Comparison of ENCODE assay signal across 10 cellular contexts in the genomic region with DNA sequence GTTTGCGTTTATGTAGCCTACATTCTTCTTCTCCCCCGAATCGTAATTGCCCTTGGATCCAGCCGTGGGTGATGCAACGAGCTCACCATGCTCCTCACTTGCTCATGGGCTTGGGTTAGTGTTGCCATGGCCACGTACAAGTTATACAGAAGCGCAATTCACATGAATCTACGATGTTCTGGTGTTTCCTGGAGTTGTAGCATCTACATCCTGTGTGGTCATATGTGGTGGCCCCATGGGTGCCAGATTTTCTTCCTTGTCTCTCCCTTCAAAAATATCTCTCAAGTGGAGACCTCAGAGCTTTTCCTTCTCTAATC.
DNase-seq lines count a peak whose midpoint lies in the region; ATAC-seq and TF ChIP-seq lines count a peak whose summit lies in the region.
"Had no signal": no experiment of that assay in that cellular context is flagged by ENCODE, and none has a peak within 500 bp of the region (broad histone marks: within the 10 kb centered on the region; RNA-seq: fewer than 3 reads in every experiment).

No MANE protein-coding gene starts in this region.

- peak overlapping the region; percentile 72 for H3K4me2 ChIP-seq in mammary epithelial cell (ENCODE audit: insufficient read depth, low read depth, low read length)

- in situ Hi-C loops in mammary epithelial cell (cut with MboI; ENCODE audit: low sequenced_read_pairs in 2 of 2): loop anchor here in 1 of 2 donors (25.0 kb wide), 1 partner anchor 100 kb away; no protein-coding TSS in a partner anchor

- ATAC-seq in activated CD8-positive, alpha-beta memory T cell treated with anti-CD3 and anti-CD28 coated beads, Interleukin-2, amount 10 ng/mL, durations not matched to agents 7 days and 5 days: peak; percentile 97

- H3K9me3 ChIP-seq in mammary epithelial cell (replicated peaks; ENCODE audit: insufficient read depth, low read length): no peaks in the 10 kb centered on the region

- H3K4me1 Mint-ChIP-seq in activated CD8-positive, alpha-beta memory T cell treated with anti-CD3 and anti-CD28 coated beads, Interleukin-2, amount 10 ng/mL, durations not matched to agents 7 days and 5 days: peaks cover 25% of the 10 kb centered on the region

- peak; percentile 83 for DNase-seq in activated CD8-positive, alpha-beta memory T cell treated with anti-CD3 and anti-CD28 coated beads, Interleukin-2, amount 10 ng/mL, durations not matched to agents 7 days and 5 days
- no peak for DNase-seq in activated CD8-positive, alpha-beta memory T cell treated with anti-CD3 and anti-CD28 coated beads, Interleukin-2, amount 50 U/mL, for 4 hours
- DNase-seq in MV-4-11 (lab: John Stamatoyannopoulos, UW) (peak; percentile 50), mammary epithelial cell (no peak), NCI-H1092 treated with DMSO at 0.1 percent for 48 hours (lab: John Stamatoyannopoulos, UW) (no peak), cortex of kidney (lab: John Stamatoyannopoulos, UW) (no peak)
- DNase-seq in stimulated activated CD8-positive, alpha-beta memory T cell treated with anti-CD3 and anti-CD28 coated beads, Interleukin-7, amount 100 ng/mL, for 48 hours (ENCODE audit: extremely low read depth in 1 of 2, low read depth in 1 of 2): peak; percentile 6 to 20
- no peak for DNase-seq in NK-92 treated with Interleukin-12 subunit alpha and Interleukin-12 subunit beta, amount 100 ng/mL, for 24 hours (lab: John Stamatoyannopoulos, UW)
- DNase-seq: foreskin keratinocyte, T-helper 9 cell had no signal

- no TSS peak for BruUV-seq in mammary epithelial cell (replicated peaks; lab: Mats Ljungman, UMichigan)

- 84% methylated on average over 8 of the region's 8 CpGs for WGBS in mammary epithelial cell (ENCODE audit: low coverage, missing lambda C conversion rate)

- intact Hi-C loops in mammary epithelial cell (cut with micrococcal nuclease): loop anchor here (2.0 kb wide), 2 partner anchors 16 to 114 kb away; no protein-coding TSS in a partner anchor

- no peaks in the 10 kb centered on the region for H3K27me3 ChIP-seq in mammary epithelial cell (ENCODE audit: insufficient read depth, low read length)
- H3K27me3 ChIP-seq: foreskin keratinocyte had no signal

- TF ChIP-seq CTCF in mammary epithelial cell (conservative IDR thresholded peaks at IDR 0.05 in 1 of 2, IDR thresholded peaks at IDR 0.05 in 1 of 2; ENCODE audit: extremely low read depth in 1 of 2, insufficient read depth in 1 of 2, low read depth in 1 of 2, low read length in 2 of 2): no peak

- H3K27me3 Mint-ChIP-seq in activated CD8-positive, alpha-beta memory T cell treated with anti-CD3 and anti-CD28 coated beads, Interleukin-2, amount 10 ng/mL, durations not matched to agents 7 days and 5 days: no peaks in the 10 kb centered on the region

- no peak overlapping the region for H3K4me3 ChIP-seq in mammary epithelial cell (replicated peaks in 1 of 3; ENCODE audit: insufficient read depth in 1 of 3, low read depth in 2 of 3, low read length in 3 of 3)

- no peak overlapping the region for H3K4me3 Mint-ChIP-seq in activated CD8-positive, alpha-beta memory T cell treated with anti-CD3 and anti-CD28 coated beads, Interleukin-2, amount 10 ng/mL, durations not matched to agents 7 days and 5 days

- dilution Hi-C loops in mammary epithelial cell (cut with HindIII; ENCODE audit: low sequenced_read_pairs): loop anchor here (5.0 kb wide), 1 partner anchor 75 kb away; no protein-coding TSS in a partner anchor

- H3K9me3 Mint-ChIP-seq in activated CD8-positive, alpha-beta memory T cell treated with anti-CD3 and anti-CD28 coated beads, Interleukin-2, amount 10 ng/mL, durations not matched to agents 7 days and 5 days (ENCODE audit: low read depth): peaks cover 2% of the 10 kb centered on the region

- CTCF ChIA-PET in activated CD8-positive, alpha-beta memory T cell treated with anti-CD3 and anti-CD28 coated beads, Interleukin-2, amount 10 ng/mL, durations not matched to agents 7 days and 5 days (lab: Charles Lee): no interaction called here
- CTCF ChIA-PET in mammary epithelial cell (lab: Charles Lee; ENCODE audit: low non-redundant PET): no interaction called here

- H3K27ac Mint-ChIP-seq in activated CD8-positive, alpha-beta memory T cell treated with anti-CD3 and anti-CD28 coated beads, Interleukin-2, amount 10 ng/mL, durations not matched to agents 7 days and 5 days: peak overlapping the region; percentile 69

- peaks cover 19% of the 10 kb centered on the region for H3K36me3 Mint-ChIP-seq in activated CD8-positive, alpha-beta memory T cell treated with anti-CD3 and anti-CD28 coated beads, Interleukin-2, amount 10 ng/mL, durations not matched to agents 7 days and 5 days

- peaks cover 37% of the 10 kb centered on the region for H3K4me1 ChIP-seq in mammary epithelial cell (ENCODE audit: insufficient read depth, low read length)

- no peaks in the 10 kb centered on the region for H3K79me2 ChIP-seq in mammary epithelial cell (ENCODE audit: insufficient read depth, low read length)

- no peak overlapping the region for H2AFZ ChIP-seq in mammary epithelial cell (ENCODE audit: low read depth, low read length)

- H4K20me1 ChIP-seq in mammary epithelial cell (ENCODE audit: insufficient read depth, low read length): no peaks in the 10 kb centered on the region

- H3K27ac ChIP-seq in mammary epithelial cell (ENCODE audit: insufficient read depth, low read depth, low read length): no peak overlapping the region
- H3K27ac ChIP-seq: foreskin keratinocyte had no signal

- peaks cover 3% of the 10 kb centered on the region for H3K36me3 ChIP-seq in mammary epithelial cell (ENCODE audit: insufficient read depth, low read length)

- H3K9ac ChIP-seq in mammary epithelial cell (ENCODE audit: insufficient read depth, low read length): no peak overlapping the region

Comparison
In these comparisons a context has a peak if more than half of its experiments do, and no peak if none do; other contexts are left out.
1. DNase-seq: peak in activated CD8-positive, alpha-beta memory T cell treated with anti-CD3 and anti-CD28 coated beads, Interleukin-2, amount 10 ng/mL, durations not matched to agents 7 days and 5 days (single experiment), MV-4-11 (single experiment) and stimulated activated CD8-positive, alpha-beta memory T cell treated with anti-CD3 and anti-CD28 coated beads, Interleukin-7, amount 100 ng/mL, for 48 hours (2 of 2); none in activated CD8-positive, alpha-beta memory T cell treated with anti-CD3 and anti-CD28 coated beads, Interleukin-2, amount 50 U/mL, for 4 hours (single experiment), mammary epithelial cell (single experiment), NK-92 treated with Interleukin-12 subunit alpha and Interleukin-12 subunit beta, amount 100 ng/mL, for 24 hours (single experiment), NCI-H1092 treated with DMSO at 0.1 percent for 48 hours (single experiment) and cortex of kidney (single experiment).